ENCODE assay signal across 9 cellular contexts in the genomic region with DNA sequence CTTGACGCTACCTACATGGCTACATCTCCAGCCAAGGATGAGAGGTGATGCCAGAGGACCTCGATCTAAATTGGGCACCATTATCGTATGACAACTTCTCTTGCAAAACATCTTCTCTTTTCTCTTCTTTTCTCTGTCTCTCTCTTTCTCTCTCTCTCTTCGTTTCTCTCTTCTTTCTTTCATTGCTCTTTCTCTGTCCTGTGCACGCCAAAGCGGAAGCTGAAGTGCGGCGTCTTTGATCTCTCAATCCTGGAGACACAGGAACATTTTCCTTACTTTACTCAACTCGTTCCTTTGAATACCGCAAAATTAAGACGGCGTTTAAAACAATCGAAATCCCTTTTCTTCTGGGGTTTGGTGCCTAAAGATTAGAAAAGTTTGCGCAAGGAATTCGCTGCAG.
A peak's percentile ranks its signal among the peaks of the same experiment; 100 is the strongest.
DNase-seq lines count a peak whose midpoint lies in the region; ATAC-seq and TF ChIP-seq lines count a peak whose summit lies in the region.
"Had no signal": no experiment of that assay in that cellular context is flagged by ENCODE, and none has a peak within 500 bp of the region (broad histone marks: within the 10 kb centered on the region; RNA-seq: fewer than 3 reads in every experiment).

No MANE protein-coding gene starts in this region.

- DNase-seq in AG04449 (ENCODE audit: low read depth, low spot score) = no peak
- DNase-seq in activated CD4-positive, alpha-beta memory T cell treated with anti-CD3 and anti-CD28 coated beads for 36 hours = no peak
- peak; percentile 11 for DNase-seq in iPS-NIHi11 (ENCODE audit: low spot score)
- no peak for DNase-seq in AG08396 (ENCODE audit: low spot score)
- DNase-seq in dedifferentiated amniotic fluid mesenchymal stem cell (ENCODE audit: extremely low spot score) = no peak
- no peak for DNase-seq in NCI-H2171 (lab: John Stamatoyannopoulos, UW)
- DNase-seq: NCI-H2029 had no signal

- H3K4me1 Mint-ChIP-seq in activated CD4-positive, alpha-beta memory T cell treated with anti-CD3 and anti-CD28 coated beads for 36 hours (ENCODE audit: low read depth) = peaks cover 33% of the 10 kb centered on the region

- intact Hi-C loops in activated CD4-positive, alpha-beta memory T cell treated with anti-CD3 and anti-CD28 coated beads for 36 hours (cut with micrococcal nuclease) = loop anchor here (1.0 to 5.0 kb wide), 4 partner anchors 65 to 1007 kb away; a partner anchor contains a TSS

- TF ChIP-seq CTCF in AG04449 (IDR thresholded peaks at IDR 0.05; ENCODE audit: insufficient read depth, low read length, missing control alignments) = no peak

- H3K27ac Mint-ChIP-seq in activated CD4-positive, alpha-beta memory T cell treated with anti-CD3 and anti-CD28 coated beads for 36 hours = peak overlapping the region; percentile 95

- peak overlapping the region; percentile 84 for H3K4me3 Mint-ChIP-seq in activated CD4-positive, alpha-beta memory T cell treated with anti-CD3 and anti-CD28 coated beads for 36 hours

- peaks cover 3% of the 10 kb centered on the region for H3K36me3 Mint-ChIP-seq in activated CD4-positive, alpha-beta memory T cell treated with anti-CD3 and anti-CD28 coated beads for 36 hours

- no peaks in the 10 kb centered on the region for H3K27me3 Mint-ChIP-seq in activated CD4-positive, alpha-beta memory T cell treated with anti-CD3 and anti-CD28 coated beads for 36 hours

- POLR2A ChIA-PET in AG04449 (lab: Yijun Ruan, JAX) = no interaction called here
- POLR2A ChIA-PET in activated CD4-positive, alpha-beta memory T cell treated with anti-CD3 and anti-CD28 coated beads for 36 hours (lab: Charles Lee) = interaction anchor here (1.3 to 2.5 kb wide), 3 partner anchors 31 to 176 kb away, joined by 3 to 13 read pairs (median 4); a partner anchor contains a TSS

- no peaks in the 10 kb centered on the region for H3K9me3 Mint-ChIP-seq in activated CD4-positive, alpha-beta memory T cell treated with anti-CD3 and anti-CD28 coated beads for 36 hours

- ATAC-seq in GM19372 (IDR thresholded peaks at IDR 0.05; ENCODE audit: low read depth, unreplicated experiment) = peak; percentile 1
- ATAC-seq in activated CD4-positive, CD25-positive, alpha-beta regulatory T cell treated with anti-CD3 and anti-CD28 coated beads, Interleukin-2, amount 50 U/mL, for 24 hours = no peak

- H3K4me3 ChIP-seq in AG04449 (ENCODE audit: low read depth, low read length) = peak overlapping the region; percentile 79

- CTCF ChIA-PET in AG04449 (lab: Yijun Ruan, JAX) = no interaction called here
- CTCF ChIA-PET in activated CD4-positive, alpha-beta memory T cell treated with anti-CD3 and anti-CD28 coated beads for 36 hours (lab: Charles Lee) = interaction anchor here (1.8 kb wide), 1 partner anchor 65 kb away, joined by 5 read pairs; no protein-coding TSS in a partner anchor
